ENCODE assay signal across 24 cellular contexts in genomic region chr19:2351591-2351990, GRCh38. TPM values are rescaled to one million over a fixed set of nuclear protein-coding genes. Genes with fewer than 3 reads are reported as not detected.
DNase-seq lines count a peak whose midpoint lies in the region; ATAC-seq and TF ChIP-seq lines count a peak whose summit lies in the region.
"Had no signal": no experiment of that assay in that cellular context is flagged by ENCODE, and none has a peak within 500 bp of the region (broad histone marks: within the 10 kb centered on the region; RNA-seq: fewer than 3 reads in every experiment).

No MANE protein-coding gene starts in this region.

- no peak overlapping the region for H4K91ac ChIP-seq in neuronal stem cell (ENCODE audit: low read depth, low read length, poor library complexity)

- H3K18ac ChIP-seq in neuronal stem cell (ENCODE audit: low read length), result no peak overlapping the region

- no peak overlapping the region for H2BK15ac ChIP-seq in neuronal stem cell (ENCODE audit: low read length)

- peak overlapping the region in 1 of 2 donors; percentile 74 for H3K27ac Mint-ChIP-seq in stimulated activated naive CD8-positive, alpha-beta T cell treated with anti-CD3 and anti-CD28 coated beads, Interleukin-15, amount 100 ng/mL, for 72 hours
- no peak overlapping the region for H3K27ac Mint-ChIP-seq in glutamatergic neuron (ENCODE audit: unreplicated experiment)
- H3K27ac Mint-ChIP-seq: CD14-positive monocyte; CD4-positive, alpha-beta T cell; GM23338 had no signal

- no peak overlapping the region for H2AFZ ChIP-seq in neuronal stem cell (ENCODE audit: low read length)
- H2AFZ ChIP-seq: GM23338 had no signal

- H3K9ac ChIP-seq in neuronal stem cell (ENCODE audit: low read depth, low read length, poor library complexity), result no peak overlapping the region
- H3K9ac ChIP-seq: BLaER1 treated with 17β-estradiol and CSF1 and Interleukin-3, amounts not matched to agents 10 nM and 100 nM had no signal

- no peak for DNase-seq in stimulated activated naive CD8-positive, alpha-beta T cell treated with anti-CD3 and anti-CD28 coated beads, Interleukin-15, amount 100 ng/mL, for 72 hours
- no peak for DNase-seq in stimulated activated naive CD8-positive, alpha-beta T cell treated with anti-CD3 and anti-CD28 coated beads, Interleukin-15, Interleukin-2, amounts not matched to agents 100 U/mL and 50 U/mL, for 24 hours
- peak; percentile 25 for DNase-seq in glutamatergic neuron
- no peak for DNase-seq in neuronal stem cell (ENCODE audit: low spot score)
- no peak for DNase-seq in NCI-H2081 treated with DMSO at 0.1 percent for 48 hours (lab: John Stamatoyannopoulos, UW)
- no peak for DNase-seq in NCI-H1930 (lab: John Stamatoyannopoulos, UW)
- DNase-seq: 8988T; ACHN; AML-193; BE2C; CD4-positive, alpha-beta T cell; DMS 273 treated with DMSO at 0.1 percent for 48 hours; DMS79; EL; GDM1; H9 had no signal

- no peak overlapping the region for H3K4ac ChIP-seq in neuronal stem cell (ENCODE audit: low read length)

- H3K9me3 Mint-ChIP-seq in stimulated activated naive CD8-positive, alpha-beta T cell treated with anti-CD3 and anti-CD28 coated beads, Interleukin-15, amount 100 ng/mL, for 72 hours, result no peaks in the 10 kb centered on the region
- no peaks in the 10 kb centered on the region for H3K9me3 Mint-ChIP-seq in glutamatergic neuron (ENCODE audit: unreplicated experiment)
- H3K9me3 Mint-ChIP-seq: CD14-positive monocyte; CD4-positive, alpha-beta T cell; CD8-positive, alpha-beta memory T cell; GM23338; H9 had no signal

- H3K9me3 ChIP-seq in neuronal stem cell (replicated peaks in 1 of 2; ENCODE audit: control insufficient read depth in 2 of 2, insufficient read depth in 1 of 2, low read depth in 1 of 2, low read length in 2 of 2), result no peaks in the 10 kb centered on the region
- H3K9me3 ChIP-seq: A549; BE2C; BLaER1 treated with 17β-estradiol and CSF1 and Interleukin-3, amounts not matched to agents 10 nM and 100 nM had no signal

- no peaks in the 10 kb centered on the region for H3K27me3 ChIP-seq in neuronal stem cell (ENCODE audit: control insufficient read depth in 3 of 3, insufficient read depth in 3 of 3, low read depth in 1 of 3, low read length in 3 of 3)
- H3K27me3 ChIP-seq: BE2C; BLaER1 treated with 17β-estradiol and CSF1 and Interleukin-3, amounts not matched to agents 10 nM and 100 nM had no signal

- no peaks in the 10 kb centered on the region for H3K4me1 ChIP-seq in neuronal stem cell (ENCODE audit: control insufficient read depth in 2 of 2, insufficient read depth in 1 of 2, low read depth in 1 of 2, low read length in 2 of 2)
- H3K4me1 ChIP-seq: A549, BE2C had no signal

- no peaks in the 10 kb centered on the region for H3K27me3 Mint-ChIP-seq in stimulated activated naive CD8-positive, alpha-beta T cell treated with anti-CD3 and anti-CD28 coated beads, Interleukin-15, amount 100 ng/mL, for 72 hours
- H3K27me3 Mint-ChIP-seq in glutamatergic neuron (ENCODE audit: unreplicated experiment), result no peaks in the 10 kb centered on the region
- H3K27me3 Mint-ChIP-seq: CD4-positive, alpha-beta T cell; CD8-positive, alpha-beta memory T cell had no signal

- ATAC-seq in stimulated activated naive CD8-positive, alpha-beta T cell treated with anti-CD3 and anti-CD28 coated beads, Interleukin-15, amount 100 ng/mL, for 72 hours, result peak; percentile 60
- no peak for ATAC-seq in stimulated activated naive CD8-positive, alpha-beta T cell treated with anti-CD3 and anti-CD28 coated beads, Interleukin-15, Interleukin-2, amounts not matched to agents 100 U/mL and 50 U/mL, for 24 hours
- ATAC-seq in GM18498 (IDR thresholded peaks at IDR 0.05; ENCODE audit: unreplicated experiment), result no peak
- ATAC-seq: A549, GM12878, GM23338, HCT116 had no signal

- TF ChIP-seq CTCF in glutamatergic neuron (IDR thresholded peaks at IDR 0.05; ENCODE audit: partially characterized antibody, unreplicated experiment), result no peak

- no peaks in the 10 kb centered on the region for H3K4me1 Mint-ChIP-seq in stimulated activated naive CD8-positive, alpha-beta T cell treated with anti-CD3 and anti-CD28 coated beads, Interleukin-15, amount 100 ng/mL, for 72 hours
- H3K4me1 Mint-ChIP-seq in glutamatergic neuron (ENCODE audit: low read depth, unreplicated experiment), result peaks cover 2% of the 10 kb centered on the region
- H3K4me1 Mint-ChIP-seq: CD14-positive monocyte; CD8-positive, alpha-beta memory T cell; GM23338; H9 had no signal

- WGBS in neuronal stem cell (ENCODE audit: extremely low coverage in 2 of 2, insufficient read length in 2 of 2, insufficient replicate concordance in 1 of 2), 2 donors, result no CpG with 5 or more reads among the region's 28 CpGs

- H3K23ac ChIP-seq in neuronal stem cell (ENCODE audit: low read depth, low read length, poor library complexity), result peak overlapping the region; percentile 89

- H2BK12ac ChIP-seq in neuronal stem cell (ENCODE audit: low read length), result no peak overlapping the region

- H2BK5ac ChIP-seq in neuronal stem cell (ENCODE audit: low read length), result peak overlapping the region; percentile 87

- H3K4me3 ChIP-seq in neuronal stem cell (ENCODE audit: low read length in 2 of 2), result no peak overlapping the region
- H3K4me3 ChIP-seq: A549; BLaER1 treated with 17β-estradiol and CSF1 and Interleukin-3, amounts not matched to agents 10 nM and 100 nM; GM12878; GM23338 had no signal

- H2AK5ac ChIP-seq in neuronal stem cell (ENCODE audit: low read depth, low read length), result no peak overlapping the region

- H3K4me3 Mint-ChIP-seq in stimulated activated naive CD8-positive, alpha-beta T cell treated with anti-CD3 and anti-CD28 coated beads, Interleukin-15, amount 100 ng/mL, for 72 hours, result no peak overlapping the region
- H3K4me3 Mint-ChIP-seq in glutamatergic neuron (ENCODE audit: unreplicated experiment), result no peak overlapping the region
- H3K4me3 Mint-ChIP-seq: CD14-positive monocyte; CD4-positive, alpha-beta T cell; CD8-positive, alpha-beta memory T cell; GM23338; H9 had no signal

- no peak overlapping the region for H4K8ac ChIP-seq in neuronal stem cell (ENCODE audit: low read depth, low read length)

- no peak overlapping the region for H3K27ac ChIP-seq in neuronal stem cell (replicated peaks; ENCODE audit: low read length)
- H3K27ac ChIP-seq: A549; BLaER1 treated with 17β-estradiol and CSF1 and Interleukin-3, amounts not matched to agents 10 nM and 100 nM had no signal

- no peak overlapping the region for H2BK120ac ChIP-seq in neuronal stem cell (ENCODE audit: low read depth, low read length)

- H3K4me2 ChIP-seq in neuronal stem cell (ENCODE audit: insufficient read depth, low read length, poor library complexity, severe bottlenecking), result no peak overlapping the region
- H3K4me2 ChIP-seq: A549; BLaER1 treated with 17β-estradiol and CSF1 and Interleukin-3, amounts not matched to agents 10 nM and 100 nM; GM23338 had no signal

- peak overlapping the region; percentile 38 for H3K14ac ChIP-seq in neuronal stem cell (ENCODE audit: low read length)

- H3K36me3 ChIP-seq in neuronal stem cell (replicated peaks in 1 of 2; ENCODE audit: control insufficient read depth in 2 of 2, insufficient read depth in 2 of 2, low read length in 2 of 2), result peaks cover 9 to 26% of the 10 kb centered on the region in 2 donors

- no peaks in the 10 kb centered on the region for H3K36me3 Mint-ChIP-seq in glutamatergic neuron (ENCODE audit: unreplicated experiment)

- H3K79me1 ChIP-seq in neuronal stem cell (ENCODE audit: low read depth, low read length), result peaks cover 2% of the 10 kb centered on the region

RNA-seq across cellular contexts. Expression of gene TMPRSS9, which starts 8.5 kb away (rescaled TPM):
- total RNA-seq in glutamatergic neuron (ENCODE audit: unreplicated experiment), result 0.29 TPM
- 0.04 TPM for polyA plus RNA-seq in neuronal stem cell (2013, experiment 1 of 2)
- 0.03 TPM for polyA plus RNA-seq in neuronal stem cell (2013, experiment 2 of 2)
- total RNA-seq: CD4-positive, alpha-beta T cell; CD8-positive, alpha-beta memory T cell; GM12878 had no signal
- polyA plus RNA-seq: CD8-positive, alpha-beta memory T cell had no signal

RNA-seq across cellular contexts. Expression of gene SPPL2B, which starts 23.1 kb away (rescaled TPM):
- 166 TPM for total RNA-seq in glutamatergic neuron (ENCODE audit: unreplicated experiment)
- polyA plus RNA-seq in neuronal stem cell (2013, experiment 1 of 2), result 32.8 TPM
- 31.5 TPM for polyA plus RNA-seq in neuronal stem cell (2013, experiment 2 of 2)

RNA-seq across cellular contexts. Expression of gene LSM7, which starts 23.2 kb away (rescaled TPM):
- total RNA-seq in glutamatergic neuron (ENCODE audit: unreplicated experiment), result 105 TPM
- 368 TPM for polyA plus RNA-seq in neuronal stem cell (2013, experiment 1 of 2)
- polyA plus RNA-seq in neuronal stem cell (2013, experiment 2 of 2), result 371 TPM

RNA-seq across cellular contexts. Expression of gene LINGO3, which starts 43.6 kb away (rescaled TPM):
- 0.25 TPM for total RNA-seq in glutamatergic neuron (ENCODE audit: unreplicated experiment)
- polyA plus RNA-seq in neuronal stem cell (2013, experiment 1 of 2), result 0.99 TPM
- polyA plus RNA-seq in neuronal stem cell (2013, experiment 2 of 2), result 1.1 TPM
- polyA plus RNA-seq: A549 had no signal
